In the genomic region with DNA sequence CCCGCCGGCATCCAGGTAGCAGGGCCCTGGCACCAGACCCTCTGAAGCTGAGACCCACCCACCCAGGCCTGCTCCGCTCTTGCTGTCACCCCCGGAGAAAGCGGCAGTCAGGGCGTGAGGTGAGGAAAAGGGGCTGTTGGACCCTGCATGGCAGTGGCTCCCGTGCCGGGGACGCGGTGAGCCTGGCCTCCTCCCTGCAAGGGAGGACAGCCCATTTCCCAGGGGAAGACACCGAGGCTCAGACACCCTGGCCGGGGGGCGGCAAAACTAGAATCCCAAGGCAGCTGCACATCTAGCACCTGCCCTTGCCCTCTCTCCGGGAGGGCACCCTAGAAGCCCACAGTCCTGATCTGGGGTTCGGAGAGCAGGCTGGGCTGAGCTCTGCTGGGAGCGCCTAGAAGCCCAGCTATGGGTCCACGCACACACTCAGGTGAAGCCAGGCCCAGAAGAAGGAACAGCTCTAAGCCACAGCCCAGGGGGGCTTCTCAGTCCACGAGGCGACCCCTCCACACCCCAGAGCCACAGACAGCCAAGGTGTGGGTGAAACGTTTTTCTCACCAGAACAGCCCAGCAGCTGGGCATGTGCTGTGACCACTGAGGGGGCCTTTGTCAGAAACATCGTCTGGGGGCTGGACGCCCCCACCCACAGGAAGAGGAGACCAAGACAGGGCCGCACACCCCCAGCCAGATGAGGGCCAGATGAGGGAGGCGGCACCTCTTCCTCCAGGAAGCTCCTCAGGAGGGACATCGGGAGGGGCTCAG, we compare ENCODE assay signal across 1 cellular context.
TF ChIP-seq lines count a peak whose summit lies in the region.

No MANE protein-coding gene starts in this region.

TF ChIP-seq in liver, 16 proteins besides CTCF, POLR2A, EP300 and RAD21:
- TF ChIP-seq GABPA (IDR thresholded peaks at IDR 0.05 in 1 of 2, conservative IDR thresholded peaks at IDR 0.05 in 1 of 2), result no peak
- TF ChIP-seq HNF4A (conservative IDR thresholded peaks at IDR 0.05), result no peak
- TF ChIP-seq ATF3 (IDR thresholded peaks at IDR 0.05), result no peak
- no peak for TF ChIP-seq NR2F2 (IDR thresholded peaks at IDR 0.05)
- TF ChIP-seq, protein P1, sequence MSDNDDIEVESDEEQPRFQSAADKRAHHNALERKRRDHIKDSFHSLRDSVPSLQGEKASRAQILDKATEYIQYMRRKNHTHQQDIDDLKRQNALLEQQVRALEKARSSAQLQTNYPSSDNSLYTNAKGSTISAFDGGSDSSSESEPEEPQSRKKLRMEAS (IDR thresholded peaks at IDR 0.05), result no peak
- no peak for TF ChIP-seq REST (IDR thresholded peaks at IDR 0.05)
- no peak for TF ChIP-seq TAF1 (conservative IDR thresholded peaks at IDR 0.05)
TF ChIP-seq in liver: peak in this region for 0.
